ENCODE assay signal across 1 cellular context in genomic region chr12:6158263-6158662, GRCh38.
TF ChIP-seq lines count a peak whose summit lies in the region.

No MANE protein-coding gene starts in this region.

TF ChIP-seq in endothelial cell of umbilical vein, 7 proteins besides CTCF, POLR2A, EP300 and RAD21:
- TF ChIP-seq MYC (IDR thresholded peaks at IDR 0.05; ENCODE audit: low read depth, low read length), result no peak
